In genomic region chr12:78840518-78841019, GRCh38 we compare ENCODE assay signal across 2 cellular contexts. TPM values are rescaled to one million over a fixed set of nuclear protein-coding genes. Genes with fewer than 3 reads are reported as not detected.
"Had no signal": no experiment of that assay in that cellular context is flagged by ENCODE, and none has a peak within 500 bp of the region (broad histone marks: within the 10 kb centered on the region; RNA-seq: fewer than 3 reads in every experiment).

No MANE protein-coding gene starts in this region.

RNA-seq across cellular contexts. Expression of gene SYT1, which starts 24.0 kb away (rescaled TPM):
- total RNA-seq: OCI-LY7, SK-MEL-5 had no signal
